Comparison of ENCODE assay signal across 8 cellular contexts in the genomic region with DNA sequence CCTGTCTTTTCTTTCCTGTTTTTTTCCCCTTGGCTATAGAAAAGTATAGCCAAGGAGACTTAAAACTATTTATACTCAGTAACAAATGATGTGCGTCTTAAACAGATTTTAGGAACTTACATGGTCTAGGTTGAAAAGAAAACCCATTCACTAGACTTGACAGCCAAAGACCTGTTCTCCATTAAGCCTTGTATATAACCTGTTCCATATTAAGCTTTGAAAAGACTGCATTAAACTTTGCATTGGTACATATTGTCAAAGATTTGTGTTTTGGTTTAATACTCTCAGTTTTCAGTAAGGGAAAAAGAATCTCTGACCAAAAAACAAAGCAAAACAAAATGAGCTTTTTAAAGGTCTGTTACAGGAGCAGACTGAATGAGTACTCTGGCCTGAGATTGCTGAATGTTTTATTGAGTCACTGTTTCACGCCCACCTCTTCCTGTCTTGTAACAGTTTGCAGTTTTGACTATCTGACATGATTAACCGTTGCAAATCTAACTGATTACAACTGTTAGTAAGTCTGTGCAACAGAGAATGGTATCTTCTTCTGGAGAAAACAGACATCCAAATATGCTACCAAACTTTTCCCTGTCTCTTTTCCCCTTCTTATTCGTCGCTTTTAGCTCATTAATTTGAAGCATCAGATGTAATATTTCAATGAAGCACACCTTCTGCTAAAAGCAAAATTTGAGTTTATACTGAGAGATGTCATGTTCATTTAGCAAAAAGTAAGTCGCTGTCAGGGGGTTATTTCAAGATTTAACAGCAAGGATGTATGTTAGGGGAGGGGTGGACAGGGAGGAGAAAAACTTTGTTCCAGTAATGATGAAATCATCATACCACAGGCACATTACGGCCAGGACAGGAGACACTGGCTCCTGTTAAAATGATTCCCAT. TPM values are rescaled to one million over a fixed set of nuclear protein-coding genes. Genes with fewer than 3 reads are reported as not detected.
A peak's percentile ranks its signal among the peaks of the same experiment; 100 is the strongest.
DNase-seq lines count a peak whose midpoint lies in the region; ATAC-seq and TF ChIP-seq lines count a peak whose summit lies in the region.

No MANE protein-coding gene starts in this region.

- peak overlapping the region in 2 of 9 donors; percentile 38 to 86 for H3K27ac Mint-ChIP-seq in naive thymus-derived CD4-positive, alpha-beta T cell
- no peak overlapping the region for H3K27ac Mint-ChIP-seq in H9

- H3K36me3 Mint-ChIP-seq in naive thymus-derived CD4-positive, alpha-beta T cell: peaks cover 0 to 26% (median 0%) of the 10 kb centered on the region in 5 donors
- no peaks in the 10 kb centered on the region for H3K36me3 Mint-ChIP-seq in H9 (ENCODE audit: insufficient read depth in 1 of 3, low read depth in 3 of 3)

- H3K4me3 ChIP-seq in GM12864 (ENCODE audit: low read depth, low read length) (no peak overlapping the region), MM.1S (ENCODE audit: low read length) (no peak overlapping the region)
- no peak overlapping the region for H3K4me3 ChIP-seq in naive thymus-derived CD4-positive, alpha-beta T cell (ENCODE audit: low read length)

- no peaks in the 10 kb centered on the region for H3K9me3 Mint-ChIP-seq in naive thymus-derived CD4-positive, alpha-beta T cell
- H3K9me3 Mint-ChIP-seq in H9: no peaks in the 10 kb centered on the region

- DNase-seq in GM12864 (ENCODE audit: low read depth): peak; percentile 10
- DNase-seq in LHCN-M2 (ENCODE audit: low read depth): peak; percentile 79
- peak; percentile 74 for DNase-seq in amniotic stem cell (lab: John Stamatoyannopoulos, UW)
- DNase-seq in naive thymus-derived CD4-positive, alpha-beta T cell: peak in 1 of 9 donors; percentile 31
- DNase-seq in NCI-H2081 (lab: John Stamatoyannopoulos, UW): no peak
- DNase-seq in MM.1S: no peak
- no peak for DNase-seq in H9

- no peak overlapping the region for H3K56ac ChIP-seq in H9 (ENCODE audit: insufficient read length, low read depth, low read length)

- no peak overlapping the region for H4K5ac ChIP-seq in H9 (ENCODE audit: insufficient read length, low read depth, low read length)

- no peak overlapping the region for H2BK12ac ChIP-seq in H9 (ENCODE audit: insufficient read length, low read depth, low read length)

- H4K20me1 ChIP-seq in MM.1S (ENCODE audit: insufficient read depth, low read length) (no peaks in the 10 kb centered on the region; the same call in 1 of the 2 replicates), H9 (ENCODE audit: control insufficient read depth, insufficient read depth, insufficient read length) (no peaks in the 10 kb centered on the region)

- no peak overlapping the region for H3K14ac ChIP-seq in H9 (ENCODE audit: insufficient read depth, low read length)

- H3K23me2 ChIP-seq in H9 (ENCODE audit: insufficient read length, low read depth, low read length, poor library complexity, severe bottlenecking): no peaks in the 10 kb centered on the region

- no peak overlapping the region for H3K18ac ChIP-seq in H9 (ENCODE audit: insufficient read length, low read depth, low read length)

- peaks cover 18 to 32% of the 10 kb centered on the region in 2 donors for H3K4me1 ChIP-seq in naive thymus-derived CD4-positive, alpha-beta T cell (ENCODE audit: control insufficient read depth in 2 of 2, insufficient read depth in 2 of 2, low read length in 2 of 2)
- peaks cover 44% of the 10 kb centered on the region for H3K4me1 ChIP-seq in MM.1S (ENCODE audit: low read length)
- H3K4me1 ChIP-seq in H9 (ENCODE audit: insufficient read depth, low read length): no peaks in the 10 kb centered on the region

- POLR2A ChIA-PET in naive thymus-derived CD4-positive, alpha-beta T cell (lab: Charles Lee): interaction anchor here (0.8 to 0.9 kb wide), 2 partner anchors 11 to 13 kb away, joined by 3 to 4 read pairs; no protein-coding TSS in a partner anchor

- peaks cover 36 to 71% (median 56%) of the 10 kb centered on the region in 7 donors for H3K4me1 Mint-ChIP-seq in naive thymus-derived CD4-positive, alpha-beta T cell
- peaks cover 2 to 9% of the 10 kb centered on the region in 2 experiments; a peak in 2 of 4 replicates for H3K4me1 Mint-ChIP-seq in H9

- H3K4me3 Mint-ChIP-seq in naive thymus-derived CD4-positive, alpha-beta T cell: peak overlapping the region in 4 of 10 donors; percentile 2 to 75 (median 48)
- H3K4me3 Mint-ChIP-seq in H9: no peak overlapping the region

- peak; percentile 85 for ATAC-seq in naive thymus-derived CD4-positive, alpha-beta T cell
- ATAC-seq in GM21390 (IDR thresholded peaks at IDR 0.05; ENCODE audit: unreplicated experiment): no peak

- H3K79me2 ChIP-seq in MM.1S (ENCODE audit: low read length): peaks cover 100% of the 10 kb centered on the region
- H3K79me2 ChIP-seq in H9 (ENCODE audit: insufficient read depth, low read length): no peaks in the 10 kb centered on the region

- no peak overlapping the region for H2AK5ac ChIP-seq in H9 (ENCODE audit: insufficient read length, low read length)

- H3K27me3 Mint-ChIP-seq in naive thymus-derived CD4-positive, alpha-beta T cell: peaks cover 0 to 7% (median 0%) of the 10 kb centered on the region in 5 donors
- no peaks in the 10 kb centered on the region for H3K27me3 Mint-ChIP-seq in H9 (ENCODE audit: low read depth)

- no peak overlapping the region for H3T11ph ChIP-seq in H9 (ENCODE audit: low read length)

- H3K9me2 ChIP-seq in MM.1S (replicated peaks; ENCODE audit: insufficient read depth, low read length): no peaks in the 10 kb centered on the region

- H4K8ac ChIP-seq in H9 (replicated peaks; ENCODE audit: insufficient read length, low read depth, low read length): no peak overlapping the region

- no peak overlapping the region for H2AFZ ChIP-seq in MM.1S (ENCODE audit: low read length)
- H2AFZ ChIP-seq in H9 (ENCODE audit: low read length): no peak overlapping the region

- intact Hi-C loops in naive thymus-derived CD4-positive, alpha-beta T cell (cut with micrococcal nuclease): loop anchor here (1.0 to 5.0 kb wide), 4 partner anchors 8 to 51 kb away; no protein-coding TSS in a partner anchor

- CTCF ChIA-PET in naive thymus-derived CD4-positive, alpha-beta T cell (lab: Charles Lee): interaction anchor here (0.6 kb wide), 1 partner anchor 134 kb away, joined by 7 read pairs; no protein-coding TSS in a partner anchor

- no peaks in the 10 kb centered on the region for H3K36me3 ChIP-seq in naive thymus-derived CD4-positive, alpha-beta T cell (ENCODE audit: control insufficient read depth in 2 of 3, insufficient read depth in 3 of 3, low read length in 3 of 3)
- H3K36me3 ChIP-seq in MM.1S (replicated peaks; ENCODE audit: insufficient read depth, low read length): peaks cover 27% of the 10 kb centered on the region

- H3K9ac ChIP-seq in MM.1S (ENCODE audit: low read length): no peak overlapping the region
- H3K9ac ChIP-seq in H9 (ENCODE audit: extremely low read depth, insufficient read length, low read length): no peak overlapping the region

- H3K4me2 ChIP-seq in MM.1S (ENCODE audit: low read depth, low read length) (no peak overlapping the region), H9 (ENCODE audit: insufficient read depth, insufficient read length, low read length) (no peak overlapping the region)

- H3K23ac ChIP-seq in H9 (ENCODE audit: insufficient read length, low read depth, low read length): no peak overlapping the region

- H3K4ac ChIP-seq in H9 (ENCODE audit: low read depth, low read length): no peak overlapping the region

- no peak overlapping the region for H4K91ac ChIP-seq in H9 (ENCODE audit: insufficient read length, low read depth, low read length)

- TF ChIP-seq CTCF in GM12864 (IDR thresholded peaks at IDR 0.05; ENCODE audit: low read depth, low read length, missing control alignments) (no peak), MM.1S (IDR thresholded peaks at IDR 0.05; ENCODE audit: low read length) (no peak), H9 (conservative IDR thresholded peaks at IDR 0.05) (no peak)

- H2BK120ac ChIP-seq in H9 (ENCODE audit: low read depth, low read length, poor library complexity, severe bottlenecking): no peak overlapping the region

- H3F3A ChIP-seq in MM.1S (ENCODE audit: insufficient read depth, low read length): peaks cover 24% of the 10 kb centered on the region

- no peaks in the 10 kb centered on the region for H3K79me1 ChIP-seq in H9 (ENCODE audit: insufficient read depth, low read depth, low read length, poor library complexity, severe bottlenecking)

- H3K9me3 ChIP-seq in naive thymus-derived CD4-positive, alpha-beta T cell (ENCODE audit: control insufficient read depth in 2 of 3, low read length in 3 of 3): no peaks in the 10 kb centered on the region
- H3K9me3 ChIP-seq in MM.1S (replicated peaks; ENCODE audit: insufficient read depth, low read length) (no peaks in the 10 kb centered on the region), H9 (ENCODE audit: control insufficient read depth, low read depth, low read length) (no peaks in the 10 kb centered on the region)

- no CpG with 5 or more reads among the region's 7 CpGs for WGBS in H9 (ENCODE audit: extremely low coverage, insufficient read length, low lambda C conversion rate)

- no peaks in the 10 kb centered on the region for H3K27me3 ChIP-seq in naive thymus-derived CD4-positive, alpha-beta T cell (ENCODE audit: control insufficient read depth in 2 of 2, insufficient read depth in 2 of 2, low read length in 2 of 2)
- H3K27me3 ChIP-seq in MM.1S (replicated peaks; ENCODE audit: insufficient read depth, low read length): no peaks in the 10 kb centered on the region
- H3K27me3 ChIP-seq in H9 (ENCODE audit: insufficient read depth, low read length): no peaks in the 10 kb centered on the region

- no peak overlapping the region for H2BK15ac ChIP-seq in H9 (ENCODE audit: low read depth, low read length)

- no peak overlapping the region for H3K27ac ChIP-seq in naive thymus-derived CD4-positive, alpha-beta T cell (ENCODE audit: low read depth, low read length)
- no peak overlapping the region for H3K27ac ChIP-seq in MM.1S (ENCODE audit: low read length)
- H3K27ac ChIP-seq in H9 (ENCODE audit: insufficient read length, low read depth, low read length): no peak overlapping the region

- no peak overlapping the region for H2BK5ac ChIP-seq in H9 (ENCODE audit: insufficient read length, low read length)

- H2BK20ac ChIP-seq in H9 (ENCODE audit: low read depth, low read length, poor library complexity, severe bottlenecking): no peak overlapping the region

RNA-seq across cellular contexts. Expression of gene SUPT3H, which starts 59.1 kb away (rescaled TPM):
- 6.4 and 7.1 TPM in 2 replicates for total RNA-seq in LHCN-M2 (2014; rRNA removed)
- polyA plus RNA-seq in LHCN-M2 (2012): 6.6 TPM
- 10 to 100 TPM in 4 of 5 experiments, 1 to 10 TPM in 1; 10.0 to 16.0 (median 12.7) TPM for total RNA-seq in naive thymus-derived CD4-positive, alpha-beta T cell
- polyA plus RNA-seq in naive thymus-derived CD4-positive, alpha-beta T cell: 10 to 100 TPM in 1 of 2 donors, 1 to 10 TPM in 1; 8.0 to 15.5 TPM
- total RNA-seq in H9 (2021): 22.5 and 22.7 TPM in 2 replicates

Comparison
In these comparisons a context has a peak if more than half of its experiments do, and no peak if none do; other contexts are left out.
1. DNase-seq: peak in GM12864 (single experiment), LHCN-M2 (single experiment) and amniotic stem cell (single experiment); none in NCI-H2081 (0 of 2), MM.1S (single experiment) and H9 (single experiment).